In genomic region chr6:3749390-3749978, GRCh38 we compare ENCODE assay signal across 9 cellular contexts. TPM values are rescaled to one million over a fixed set of nuclear protein-coding genes. Genes with fewer than 3 reads are reported as not detected.
DNase-seq lines count a peak whose midpoint lies in the region; ATAC-seq and TF ChIP-seq lines count a peak whose summit lies in the region.
"Had no signal": no experiment of that assay in that cellular context is flagged by ENCODE, and none has a peak within 500 bp of the region (broad histone marks: within the 10 kb centered on the region; RNA-seq: fewer than 3 reads in every experiment).

No MANE protein-coding gene starts in this region.

- CTCF ChIA-PET in mammary epithelial cell (lab: Charles Lee; ENCODE audit: low non-redundant PET): no interaction called here

- peak overlapping the region; percentile 77 for H3K9ac ChIP-seq in mammary epithelial cell (ENCODE audit: insufficient read depth, low read length)

- 60% methylated on average over 17 of the region's 22 CpGs for WGBS in mammary epithelial cell (ENCODE audit: low coverage, missing lambda C conversion rate)

- H3K4me1 Mint-ChIP-seq in activated T-cell treated with anti-CD3 and anti-CD28 coated beads, Interleukin-2, amount 50 U/mL, for 24 hours (ENCODE audit: low read depth): peaks cover 2% of the 10 kb centered on the region

- TF ChIP-seq CTCF in mammary epithelial cell (conservative IDR thresholded peaks at IDR 0.05 in 1 of 2, IDR thresholded peaks at IDR 0.05 in 1 of 2; ENCODE audit: extremely low read depth in 1 of 2, insufficient read depth in 1 of 2, low read depth in 1 of 2, low read length in 2 of 2): no peak
- TF ChIP-seq CTCF in tibial artery (IDR thresholded peaks at IDR 0.05): no peak

- no peak overlapping the region for H2AFZ ChIP-seq in mammary epithelial cell (ENCODE audit: low read depth, low read length)

- peak overlapping the region; percentile 75 to 94 (median 93) for H3K4me3 ChIP-seq in mammary epithelial cell (replicated peaks in 1 of 3; ENCODE audit: insufficient read depth in 1 of 3, low read depth in 2 of 3, low read length in 3 of 3)
- peak overlapping the region; percentile 96 to 97 for H3K4me3 ChIP-seq in tibial artery

- H3K27ac Mint-ChIP-seq in activated T-cell treated with anti-CD3 and anti-CD28 coated beads, Interleukin-2, amount 50 U/mL, for 24 hours: no peak overlapping the region

- no peak for ATAC-seq in GM18909 (IDR thresholded peaks at IDR 0.05; ENCODE audit: poor library complexity, unreplicated experiment)

- no peaks in the 10 kb centered on the region for H4K20me1 ChIP-seq in mammary epithelial cell (ENCODE audit: insufficient read depth, low read length)

- dilution Hi-C loops in mammary epithelial cell (cut with HindIII; ENCODE audit: low sequenced_read_pairs): no loop called here

- H3K36me3 ChIP-seq in mammary epithelial cell (ENCODE audit: insufficient read depth, low read length) (peaks cover 3% of the 10 kb centered on the region), tibial artery (peaks cover 0 to 20% (median 11%) of the 10 kb centered on the region in 3 donors)

- H3K27ac ChIP-seq in mammary epithelial cell (ENCODE audit: insufficient read depth, low read depth, low read length) (peak overlapping the region; percentile 64), tibial artery (peak overlapping the region; percentile 99)

- H3K27me3 ChIP-seq in mammary epithelial cell (ENCODE audit: insufficient read depth, low read length): no peaks in the 10 kb centered on the region
- H3K27me3 ChIP-seq in tibial artery: no peaks in the 10 kb centered on the region

- H3K9me3 ChIP-seq in mammary epithelial cell (replicated peaks; ENCODE audit: insufficient read depth, low read length): no peaks in the 10 kb centered on the region
- no peaks in the 10 kb centered on the region for H3K9me3 ChIP-seq in tibial artery

- TSS peak; percentile 16 for BruUV-seq in mammary epithelial cell (replicated peaks; lab: Mats Ljungman, UMichigan)

- no peak overlapping the region for H3K4me3 Mint-ChIP-seq in activated T-cell treated with anti-CD3 and anti-CD28 coated beads, Interleukin-2, amount 50 U/mL, for 24 hours

- peaks cover 72% of the 10 kb centered on the region for H3K79me2 ChIP-seq in mammary epithelial cell (ENCODE audit: insufficient read depth, low read length)

- no peaks in the 10 kb centered on the region for H3K36me3 Mint-ChIP-seq in activated T-cell treated with anti-CD3 and anti-CD28 coated beads, Interleukin-2, amount 50 U/mL, for 24 hours (ENCODE audit: low read depth)

- peaks cover 59% of the 10 kb centered on the region for H3K27me3 Mint-ChIP-seq in activated T-cell treated with anti-CD3 and anti-CD28 coated beads, Interleukin-2, amount 50 U/mL, for 24 hours

- H3K4me1 ChIP-seq in mammary epithelial cell (ENCODE audit: insufficient read depth, low read length) (peaks cover 33% of the 10 kb centered on the region), tibial artery (peaks cover 0 to 57% (median 44%) of the 10 kb centered on the region in 4 donors)

- no peaks in the 10 kb centered on the region for H3K9me3 Mint-ChIP-seq in activated T-cell treated with anti-CD3 and anti-CD28 coated beads, Interleukin-2, amount 50 U/mL, for 24 hours

- DNase-seq in activated T-cell treated with anti-CD3 and anti-CD28 coated beads, Interleukin-2, amount 50 U/mL, for 24 hours: peak; percentile 28
- DNase-seq in activated T-cell treated with anti-CD3 and anti-CD28 coated beads, Interleukin-2, amount 50 U/mL, for 1 hour: no peak
- peak; percentile 46 for DNase-seq in mammary epithelial cell
- DNase-seq in lung microvascular endothelial cell (ENCODE audit: low read depth in 2 of 2): peak; percentile 47 to 85
- DNase-seq in tibial artery: peak in 1 of 2 donors; percentile 85
- DNase-seq in 8988T: no peak
- DNase-seq in activated CD4-positive, CD25-positive, alpha-beta regulatory T cell treated with anti-CD3 and anti-CD28 coated beads, Interleukin-2, amount 50 U/mL, for 72 hours: no peak
- DNase-seq: hippocampal formation had no signal

- peak overlapping the region; percentile 98 for H3K4me2 ChIP-seq in mammary epithelial cell (ENCODE audit: insufficient read depth, low read depth, low read length)

- in situ Hi-C loops in mammary epithelial cell (cut with MboI; ENCODE audit: low sequenced_read_pairs in 2 of 2): loop anchor here in 1 of 2 donors (5.0 to 10.0 kb wide), 3 partner anchors 78 to 258 kb away; no protein-coding TSS in a partner anchor

- intact Hi-C loops in mammary epithelial cell (cut with micrococcal nuclease): no loop called here
- intact Hi-C loops in tibial artery (cut with DNase I; ENCODE audit: low total_unique reads): loop anchor here (5.0 to 10.0 kb wide), 2 partner anchors 98 to 385 kb away; partner anchors contain the start of genes ECI2 and FAM50B

RNA-seq across cellular contexts. Expression of gene PXDC1, which starts 2.0 kb away (rescaled TPM):
- total RNA-seq in mammary epithelial cell (100 to 1,000 TPM in 1 of 2 donors, 10 to 100 TPM in 1; 40.4 to 180 TPM), lung microvascular endothelial cell (45.1 and 103 TPM in 2 replicates)
- polyA plus RNA-seq in mammary epithelial cell: 12.1 TPM
- 10.3 TPM for polyA minus RNA-seq in mammary epithelial cell

Comparison
In these comparisons a context has a peak if more than half of its experiments do, and no peak if none do; other contexts are left out.
1. DNase-seq: peak in activated T-cell treated with anti-CD3 and anti-CD28 coated beads, Interleukin-2, amount 50 U/mL, for 24 hours (single experiment), mammary epithelial cell (single experiment) and lung microvascular endothelial cell (2 of 2); none in activated T-cell treated with anti-CD3 and anti-CD28 coated beads, Interleukin-2, amount 50 U/mL, for 1 hour (single experiment), 8988T (single experiment) and activated CD4-positive, CD25-positive, alpha-beta regulatory T cell treated with anti-CD3 and anti-CD28 coated beads, Interleukin-2, amount 50 U/mL, for 72 hours (single experiment).